ENCODE assay signal across 1 cellular context in the genomic region with DNA sequence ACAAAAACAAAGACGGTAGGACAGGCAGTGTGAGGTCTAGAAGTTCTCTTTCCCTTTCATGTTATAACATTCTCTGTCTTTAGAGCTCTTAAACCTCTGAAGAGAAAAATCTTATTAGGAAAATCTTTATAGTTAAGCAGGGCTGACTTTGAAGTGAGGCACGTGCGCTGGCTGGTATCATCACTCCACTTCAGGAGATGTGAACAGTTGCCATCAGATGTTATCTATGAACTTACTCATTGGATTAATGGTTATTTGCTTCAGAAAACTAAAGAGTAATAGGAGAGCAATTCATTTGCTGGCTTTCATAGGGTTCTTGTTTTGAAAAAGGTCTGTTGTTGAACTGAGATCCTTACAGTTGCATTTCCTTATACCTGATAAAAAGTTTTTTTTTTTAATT.
TF ChIP-seq lines count a peak whose summit lies in the region.

No MANE protein-coding gene starts in this region.

TF ChIP-seq in SK-N-SH, 30 proteins besides CTCF, POLR2A, EP300 and RAD21 (continued from another document):
- TF ChIP-seq, protein P1, sequence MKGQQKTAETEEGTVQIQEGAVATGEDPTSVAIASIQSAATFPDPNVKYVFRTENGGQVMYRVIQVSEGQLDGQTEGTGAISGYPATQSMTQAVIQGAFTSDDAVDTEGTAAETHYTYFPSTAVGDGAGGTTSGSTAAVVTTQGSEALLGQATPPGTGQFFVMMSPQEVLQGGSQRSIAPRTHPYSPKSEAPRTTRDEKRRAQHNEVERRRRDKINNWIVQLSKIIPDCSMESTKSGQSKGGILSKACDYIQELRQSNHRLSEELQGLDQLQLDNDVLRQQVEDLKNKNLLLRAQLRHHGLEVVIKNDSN (IDR thresholded peaks at IDR 0.05; ENCODE audit: borderline replicate concordance, low read depth): peak; percentile 80
- TF ChIP-seq RCOR1 (IDR thresholded peaks at IDR 0.05; ENCODE audit: low read length): no peak
- TF ChIP-seq, protein P2, sequence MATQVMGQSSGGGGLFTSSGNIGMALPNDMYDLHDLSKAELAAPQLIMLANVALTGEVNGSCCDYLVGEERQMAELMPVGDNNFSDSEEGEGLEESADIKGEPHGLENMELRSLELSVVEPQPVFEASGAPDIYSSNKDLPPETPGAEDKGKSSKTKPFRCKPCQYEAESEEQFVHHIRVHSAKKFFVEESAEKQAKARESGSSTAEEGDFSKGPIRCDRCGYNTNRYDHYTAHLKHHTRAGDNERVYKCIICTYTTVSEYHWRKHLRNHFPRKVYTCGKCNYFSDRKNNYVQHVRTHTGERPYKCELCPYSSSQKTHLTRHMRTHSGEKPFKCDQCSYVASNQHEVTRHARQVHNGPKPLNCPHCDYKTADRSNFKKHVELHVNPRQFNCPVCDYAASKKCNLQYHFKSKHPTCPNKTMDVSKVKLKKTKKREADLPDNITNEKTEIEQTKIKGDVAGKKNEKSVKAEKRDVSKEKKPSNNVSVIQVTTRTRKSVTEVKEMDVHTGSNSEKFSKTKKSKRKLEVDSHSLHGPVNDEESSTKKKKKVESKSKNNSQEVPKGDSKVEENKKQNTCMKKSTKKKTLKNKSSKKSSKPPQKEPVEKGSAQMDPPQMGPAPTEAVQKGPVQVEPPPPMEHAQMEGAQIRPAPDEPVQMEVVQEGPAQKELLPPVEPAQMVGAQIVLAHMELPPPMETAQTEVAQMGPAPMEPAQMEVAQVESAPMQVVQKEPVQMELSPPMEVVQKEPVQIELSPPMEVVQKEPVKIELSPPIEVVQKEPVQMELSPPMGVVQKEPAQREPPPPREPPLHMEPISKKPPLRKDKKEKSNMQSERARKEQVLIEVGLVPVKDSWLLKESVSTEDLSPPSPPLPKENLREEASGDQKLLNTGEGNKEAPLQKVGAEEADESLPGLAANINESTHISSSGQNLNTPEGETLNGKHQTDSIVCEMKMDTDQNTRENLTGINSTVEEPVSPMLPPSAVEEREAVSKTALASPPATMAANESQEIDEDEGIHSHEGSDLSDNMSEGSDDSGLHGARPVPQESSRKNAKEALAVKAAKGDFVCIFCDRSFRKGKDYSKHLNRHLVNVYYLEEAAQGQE (IDR thresholded peaks at IDR 0.05; ENCODE audit: low read depth, low read length): no peak
- TF ChIP-seq, protein P3, sequence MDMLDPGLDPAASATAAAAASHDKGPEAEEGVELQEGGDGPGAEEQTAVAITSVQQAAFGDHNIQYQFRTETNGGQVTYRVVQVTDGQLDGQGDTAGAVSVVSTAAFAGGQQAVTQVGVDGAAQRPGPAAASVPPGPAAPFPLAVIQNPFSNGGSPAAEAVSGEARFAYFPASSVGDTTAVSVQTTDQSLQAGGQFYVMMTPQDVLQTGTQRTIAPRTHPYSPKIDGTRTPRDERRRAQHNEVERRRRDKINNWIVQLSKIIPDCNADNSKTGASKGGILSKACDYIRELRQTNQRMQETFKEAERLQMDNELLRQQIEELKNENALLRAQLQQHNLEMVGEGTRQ (IDR thresholded peaks at IDR 0.05; ENCODE audit: borderline replicate concordance, low read depth, low read length): no peak
- no peak for TF ChIP-seq FOXM1 (IDR thresholded peaks at IDR 0.05; ENCODE audit: low read depth)
- TF ChIP-seq JUND (IDR thresholded peaks at IDR 0.05): peak; percentile 82
- TF ChIP-seq, protein P4, sequence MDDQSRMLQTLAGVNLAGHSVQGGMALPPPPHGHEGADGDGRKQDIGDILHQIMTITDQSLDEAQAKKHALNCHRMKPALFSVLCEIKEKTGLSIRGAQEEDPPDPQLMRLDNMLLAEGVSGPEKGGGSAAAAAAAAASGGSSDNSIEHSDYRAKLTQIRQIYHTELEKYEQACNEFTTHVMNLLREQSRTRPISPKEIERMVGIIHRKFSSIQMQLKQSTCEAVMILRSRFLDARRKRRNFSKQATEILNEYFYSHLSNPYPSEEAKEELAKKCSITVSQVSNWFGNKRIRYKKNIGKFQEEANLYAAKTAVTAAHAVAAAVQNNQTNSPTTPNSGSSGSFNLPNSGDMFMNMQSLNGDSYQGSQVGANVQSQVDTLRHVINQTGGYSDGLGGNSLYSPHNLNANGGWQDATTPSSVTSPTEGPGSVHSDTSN (IDR thresholded peaks at IDR 0.05): peak; percentile 91
- TF ChIP-seq, protein P5, sequence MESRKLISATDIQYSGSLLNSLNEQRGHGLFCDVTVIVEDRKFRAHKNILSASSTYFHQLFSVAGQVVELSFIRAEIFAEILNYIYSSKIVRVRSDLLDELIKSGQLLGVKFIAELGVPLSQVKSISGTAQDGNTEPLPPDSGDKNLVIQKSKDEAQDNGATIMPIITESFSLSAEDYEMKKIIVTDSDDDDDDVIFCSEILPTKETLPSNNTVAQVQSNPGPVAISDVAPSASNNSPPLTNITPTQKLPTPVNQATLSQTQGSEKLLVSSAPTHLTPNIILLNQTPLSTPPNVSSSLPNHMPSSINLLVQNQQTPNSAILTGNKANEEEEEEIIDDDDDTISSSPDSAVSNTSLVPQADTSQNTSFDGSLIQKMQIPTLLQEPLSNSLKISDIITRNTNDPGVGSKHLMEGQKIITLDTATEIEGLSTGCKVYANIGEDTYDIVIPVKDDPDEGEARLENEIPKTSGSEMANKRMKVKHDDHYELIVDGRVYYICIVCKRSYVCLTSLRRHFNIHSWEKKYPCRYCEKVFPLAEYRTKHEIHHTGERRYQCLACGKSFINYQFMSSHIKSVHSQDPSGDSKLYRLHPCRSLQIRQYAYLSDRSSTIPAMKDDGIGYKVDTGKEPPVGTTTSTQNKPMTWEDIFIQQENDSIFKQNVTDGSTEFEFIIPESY (IDR thresholded peaks at IDR 0.05; ENCODE audit: borderline replicate concordance, low read depth): no peak
- no peak for TF ChIP-seq GABPA (IDR thresholded peaks at IDR 0.05; ENCODE audit: low read depth)
- TF ChIP-seq, protein P6, sequence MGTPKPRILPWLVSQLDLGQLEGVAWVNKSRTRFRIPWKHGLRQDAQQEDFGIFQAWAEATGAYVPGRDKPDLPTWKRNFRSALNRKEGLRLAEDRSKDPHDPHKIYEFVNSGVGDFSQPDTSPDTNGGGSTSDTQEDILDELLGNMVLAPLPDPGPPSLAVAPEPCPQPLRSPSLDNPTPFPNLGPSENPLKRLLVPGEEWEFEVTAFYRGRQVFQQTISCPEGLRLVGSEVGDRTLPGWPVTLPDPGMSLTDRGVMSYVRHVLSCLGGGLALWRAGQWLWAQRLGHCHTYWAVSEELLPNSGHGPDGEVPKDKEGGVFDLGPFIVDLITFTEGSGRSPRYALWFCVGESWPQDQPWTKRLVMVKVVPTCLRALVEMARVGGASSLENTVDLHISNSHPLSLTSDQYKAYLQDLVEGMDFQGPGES (IDR thresholded peaks at IDR 0.05; ENCODE audit: low read depth, low read length): no peak
- TF ChIP-seq, protein P7, sequence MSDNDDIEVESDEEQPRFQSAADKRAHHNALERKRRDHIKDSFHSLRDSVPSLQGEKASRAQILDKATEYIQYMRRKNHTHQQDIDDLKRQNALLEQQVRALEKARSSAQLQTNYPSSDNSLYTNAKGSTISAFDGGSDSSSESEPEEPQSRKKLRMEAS (IDR thresholded peaks at IDR 0.05; ENCODE audit: low read depth): peak; percentile 91
- TF ChIP-seq SMC3 (IDR thresholded peaks at IDR 0.05; ENCODE audit: low read depth, low read length): no peak
- TF ChIP-seq MXI1 (IDR thresholded peaks at IDR 0.05; ENCODE audit: low read depth, low read length): peak; percentile 73
- TF ChIP-seq FOSL2 (IDR thresholded peaks at IDR 0.05; ENCODE audit: borderline replicate concordance, low read depth): peak; percentile 63
- no peak for TF ChIP-seq EZH2phosphoT487 (IDR thresholded peaks at IDR 0.05; ENCODE audit: borderline replicate concordance, low read depth)
- no peak; the same call in 1 of the 2 replicates for TF ChIP-seq YY1 (IDR thresholded peaks at IDR 0.05; ENCODE audit: low read depth)
- TF ChIP-seq RXRA (IDR thresholded peaks at IDR 0.05; ENCODE audit: borderline replicate concordance, low read depth): 0 out of 2 replicates have a peak, but pooled peaks have one; percentile 11
- no peak for TF ChIP-seq TEAD4 (IDR thresholded peaks at IDR 0.05; ENCODE audit: borderline replicate concordance, insufficient read depth)
- TF ChIP-seq RFX5 (IDR thresholded peaks at IDR 0.05; ENCODE audit: low read length): no peak
- TF ChIP-seq GATA2 (CRISPR knock-in tag; IDR thresholded peaks at IDR 0.05): no peak
- no peak for TF ChIP-seq NRF1 (IDR thresholded peaks at IDR 0.05; ENCODE audit: low read depth, low read length)
